15 cellular contexts compared by ENCODE assay signal in the genomic region with DNA sequence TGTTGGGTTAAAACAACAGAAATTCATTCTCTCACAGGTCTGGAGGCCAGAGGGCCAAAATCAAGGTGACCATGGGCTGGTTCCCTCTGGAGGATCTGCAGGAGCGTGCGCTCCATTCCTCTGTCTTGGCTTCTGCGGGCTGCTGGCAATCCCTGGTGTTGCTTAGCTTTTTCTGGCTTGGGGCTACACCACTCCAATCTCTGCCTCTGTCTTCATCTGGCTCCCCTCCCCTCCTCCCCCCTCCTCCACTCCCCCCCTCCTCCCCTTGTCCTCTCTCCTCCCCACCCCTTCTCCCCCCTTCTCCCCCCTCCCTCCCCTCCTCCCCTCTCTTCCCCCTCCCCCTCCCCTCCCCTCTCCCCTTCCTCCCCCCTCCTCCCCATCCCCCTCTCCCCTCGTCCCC.
DNase-seq lines count a peak whose midpoint lies in the region; ATAC-seq and TF ChIP-seq lines count a peak whose summit lies in the region.
"Had no signal": no experiment of that assay in that cellular context is flagged by ENCODE, and none has a peak within 500 bp of the region (broad histone marks: within the 10 kb centered on the region; RNA-seq: fewer than 3 reads in every experiment).

No MANE protein-coding gene starts in this region.

- 95 to 98% methylated on average over 3 of the region's 4 CpGs for WGBS in lower leg skin, 2 donors

- peaks cover 0 to 13% of the 10 kb centered on the region in 2 donors for H3K9me3 Mint-ChIP-seq in stimulated activated naive CD8-positive, alpha-beta T cell treated with anti-CD3 and anti-CD28 coated beads, Interleukin-15, amount 100 ng/mL, for 72 hours
- H3K9me3 Mint-ChIP-seq: CD4-positive, alpha-beta T cell; CD8-positive, alpha-beta T cell had no signal

- no peak for TF ChIP-seq POLR2A in lower leg skin (IDR thresholded peaks at IDR 0.05)

- DNase-seq in NCI-H82 (lab: John Stamatoyannopoulos, UW) (peak; percentile 12), NCI-H82 treated with DMSO at 0.1 percent for 48 hours (lab: John Stamatoyannopoulos, UW; ENCODE audit: unreplicated experiment) (no peak), lower leg skin (ENCODE audit: low spot score in 2 of 2) (no peak)
- DNase-seq in stimulated activated naive CD8-positive, alpha-beta T cell treated with anti-CD3 and anti-CD28 coated beads, Interleukin-15, amount 100 ng/mL, for 72 hours: no peak
- DNase-seq in stimulated activated naive CD8-positive, alpha-beta T cell treated with anti-CD3 and anti-CD28 coated beads, Interleukin-15, Interleukin-2, amounts not matched to agents 100 U/mL and 50 U/mL, for 24 hours: no peak
- DNase-seq: AML-193; Caco-2; Calu3; CD4-positive, alpha-beta T cell; CD8-positive, alpha-beta T cell; DMS79 treated with DMSO at 0.1 percent for 48 hours; GF-D8 had no signal

- no peak for TF ChIP-seq CTCF in lower leg skin (IDR thresholded peaks at IDR 0.05)

- H3K27me3 Mint-ChIP-seq in stimulated activated naive CD8-positive, alpha-beta T cell treated with anti-CD3 and anti-CD28 coated beads, Interleukin-15, amount 100 ng/mL, for 72 hours: peaks cover 6% of the 10 kb centered on the region
- H3K27me3 Mint-ChIP-seq: CD4-positive, alpha-beta T cell had no signal

- no peak overlapping the region for H3K4me3 Mint-ChIP-seq in stimulated activated naive CD8-positive, alpha-beta T cell treated with anti-CD3 and anti-CD28 coated beads, Interleukin-15, amount 100 ng/mL, for 72 hours
- H3K4me3 Mint-ChIP-seq: B cell; CD4-positive, alpha-beta T cell; CD8-positive, alpha-beta T cell had no signal

- intact Hi-C loops in lower leg skin (cut with DNase I; ENCODE audit: low total_unique reads): no loop called here

- no peak overlapping the region for H3K4me3 ChIP-seq in lower leg skin (ENCODE audit: low read depth, poor library complexity, severe bottlenecking)
- H3K4me3 ChIP-seq: A549; BLaER1 treated with 17β-estradiol and CSF1 and Interleukin-3, amounts not matched to agents 10 nM and 100 nM had no signal

- H3K27ac Mint-ChIP-seq in stimulated activated naive CD8-positive, alpha-beta T cell treated with anti-CD3 and anti-CD28 coated beads, Interleukin-15, amount 100 ng/mL, for 72 hours: no peak overlapping the region
- H3K27ac Mint-ChIP-seq: B cell; CD4-positive, alpha-beta T cell; CD8-positive, alpha-beta T cell had no signal

- peak; percentile 54 for ATAC-seq in stimulated activated naive CD8-positive, alpha-beta T cell treated with anti-CD3 and anti-CD28 coated beads, Interleukin-15, amount 100 ng/mL, for 72 hours
- no peak for ATAC-seq in stimulated activated naive CD8-positive, alpha-beta T cell treated with anti-CD3 and anti-CD28 coated beads, Interleukin-15, Interleukin-2, amounts not matched to agents 100 U/mL and 50 U/mL, for 24 hours
- ATAC-seq: A549; CD8-positive, alpha-beta T cell had no signal

- H3K4me1 Mint-ChIP-seq in stimulated activated naive CD8-positive, alpha-beta T cell treated with anti-CD3 and anti-CD28 coated beads, Interleukin-15, amount 100 ng/mL, for 72 hours: peaks cover under 1% of the 10 kb centered on the region
- H3K4me1 Mint-ChIP-seq: B cell had no signal
